8 cellular contexts compared by ENCODE assay signal in the genomic region with DNA sequence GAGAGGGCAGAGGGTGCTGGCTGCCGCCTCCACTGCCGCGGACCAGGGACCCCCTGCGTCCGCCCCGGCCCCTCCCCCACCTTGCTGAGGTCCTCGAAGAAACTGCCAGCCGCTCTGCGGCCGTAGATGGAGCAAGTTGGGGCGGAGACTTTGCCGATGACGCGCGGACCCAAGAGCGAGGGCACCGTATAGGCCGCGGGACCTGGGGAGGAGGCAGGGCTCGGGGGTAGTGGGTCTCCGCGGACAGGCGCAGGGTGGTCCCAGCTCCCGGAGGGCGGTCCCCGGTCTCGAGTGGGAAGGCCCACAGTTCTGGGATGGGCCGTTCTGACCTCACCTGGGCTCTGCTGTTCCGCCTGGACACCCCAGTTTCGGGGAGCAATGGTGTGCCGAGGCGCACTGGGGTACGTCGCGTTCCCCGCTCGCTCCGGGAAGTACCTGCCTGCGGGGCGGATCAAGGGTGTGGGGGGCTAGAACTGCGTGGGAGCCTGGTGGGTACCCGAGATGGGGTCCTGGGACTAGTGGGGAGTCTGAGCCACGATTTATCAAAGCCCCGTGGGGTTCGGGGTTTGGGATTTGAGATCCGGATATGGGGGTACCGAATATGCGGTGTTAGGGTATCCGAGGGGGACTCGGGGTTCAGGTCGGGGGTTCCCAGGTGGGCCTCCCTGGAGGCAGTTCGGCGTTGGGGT. TPM values are rescaled to one million over a fixed set of nuclear protein-coding genes. Genes with fewer than 3 reads are reported as not detected.
DNase-seq lines count a peak whose midpoint lies in the region; ATAC-seq lines count a peak whose summit lies in the region.

No MANE protein-coding gene starts in this region.

- peaks cover 38 to 50% (median 48%) of the 10 kb centered on the region in 3 donors for H3K4me1 Mint-ChIP-seq in T-cell

- H3K4me3 Mint-ChIP-seq in T-cell = peak overlapping the region; percentile 84 to 89 (median 86)

- ATAC-seq in HG03354 (IDR thresholded peaks at IDR 0.05; ENCODE audit: poor library complexity, severe bottlenecking, unreplicated experiment) = peak; percentile 25
- peak; percentile 35 to 45 (median 39) for ATAC-seq in T-cell (replicated peaks in 1 of 4)
- ATAC-seq in GM21367 (IDR thresholded peaks at IDR 0.05; ENCODE audit: unreplicated experiment) = no peak
- no peak for ATAC-seq in HG02870 (IDR thresholded peaks at IDR 0.05; ENCODE audit: unreplicated experiment)

- peak overlapping the region; percentile 45 for H3K27ac ChIP-seq in angular gyrus (ENCODE audit: low read depth, low read length)
- no peak overlapping the region for H3K27ac ChIP-seq in iPS DF 6.9 (ENCODE audit: low read length)
- H3K27ac ChIP-seq in skin epidermis = peak overlapping the region; percentile 91 to 100 (median 99)

- no peaks in the 10 kb centered on the region for H3K9me3 ChIP-seq in iPS DF 6.9 (ENCODE audit: control insufficient read depth, insufficient read depth, low read length)

- H3K36me3 Mint-ChIP-seq in T-cell = no peaks in the 10 kb centered on the region

- no peaks in the 10 kb centered on the region for H3K27me3 Mint-ChIP-seq in T-cell

- no CpG with 5 or more reads among the region's 53 CpGs for WGBS in iPS DF 6.9 (ENCODE audit: insufficient coverage, insufficient read length)

- H3K4me1 ChIP-seq in iPS DF 6.9 (ENCODE audit: control insufficient read depth, insufficient read depth, low read length) = peaks cover 11% of the 10 kb centered on the region

- H3K4me3 ChIP-seq in iPS DF 6.9 (ENCODE audit: low read length) = peak overlapping the region; percentile 56; the same call in 1 of the 2 replicates
- peak overlapping the region; percentile 54 to 87 (median 67) for H3K4me3 ChIP-seq in skin epidermis

- H3K27me3 ChIP-seq in iPS DF 6.9 (ENCODE audit: control insufficient read depth, insufficient read depth, low read length) = peaks cover 42% of the 10 kb centered on the region

- peak; percentile 67 for DNase-seq in D341Med (ENCODE audit: low spot score)
- DNase-seq in T-cell = peak in 33 of 34 experiments; percentile 49 to 80 (median 69)
- no peak for DNase-seq in iPS DF 6.9 (ENCODE audit: low read depth, low spot score)

- CTCF ChIA-PET in T-cell (lab: Charles Lee) = no interaction called here

- H3K27ac Mint-ChIP-seq in T-cell = peak overlapping the region; percentile 95

- H3K9me3 Mint-ChIP-seq in T-cell = no peaks in the 10 kb centered on the region

- POLR2A ChIA-PET in T-cell (lab: Charles Lee) = no interaction called here

- H3K36me3 ChIP-seq in iPS DF 6.9 (ENCODE audit: control insufficient read depth, insufficient read depth, low read length) = no peaks in the 10 kb centered on the region; the same call in 1 of the 2 replicates

RNA-seq across cellular contexts. Expression of a gene that starts 1.2 kb away (rescaled TPM):
- 10 to 100 TPM; 11.6 to 29.1 (median 14.9) TPM for total RNA-seq in T-cell

RNA-seq across cellular contexts. Expression of a gene that starts 5.6 kb away (rescaled TPM):
- 1 to 10 TPM; 3.3 to 5.6 (median 4.0) TPM for total RNA-seq in T-cell

RNA-seq across cellular contexts. Expression of a gene that starts 14.7 kb away (rescaled TPM):
- total RNA-seq in T-cell = 1 to 10 TPM; 3.7 to 6.7 (median 5.4) TPM

RNA-seq across cellular contexts. Expression of a gene that starts 23.0 kb away (rescaled TPM):
- total RNA-seq in T-cell = 100 to 1,000 TPM in 2 of 5 donors, 10 to 100 TPM in 3; 80.1 to 110 (median 94.6) TPM

RNA-seq across cellular contexts. Expression of a gene that starts 23.5 kb away (rescaled TPM):
- total RNA-seq in T-cell = 100 to 1,000 TPM in 4 of 5 donors, 10 to 100 TPM in 1; 90.5 to 188 (median 185) TPM

Comparison
In these comparisons a context has a peak if more than half of its experiments do, and no peak if none do; other contexts are left out.
1. ATAC-seq: peak in HG03354 (single experiment) and T-cell (4 of 4); none in GM21367 (single experiment) and HG02870 (single experiment).